Comparison of ENCODE assay signal across 13 cellular contexts in genomic region chr7:126659124-126659523, GRCh38.
A peak's percentile ranks its signal among the peaks of the same experiment; 100 is the strongest.
DNase-seq lines count a peak whose midpoint lies in the region; ATAC-seq and TF ChIP-seq lines count a peak whose summit lies in the region.
"Had no signal": no experiment of that assay in that cellular context is flagged by ENCODE, and none has a peak within 500 bp of the region (broad histone marks: within the 10 kb centered on the region; RNA-seq: fewer than 3 reads in every experiment).

No MANE protein-coding gene starts in this region.

- intact Hi-C loops in prostate gland (cut with DNase I): no loop called here

- WGBS in prostate gland: 83% methylated on average over 3 of the region's 3 CpGs

- DNase-seq in MV-4-11 (lab: John Stamatoyannopoulos, UW) (peak; percentile 53), prostate gland (ENCODE audit: low spot score) (no peak), NCI-H1092 treated with DMSO at 0.1 percent for 48 hours (lab: John Stamatoyannopoulos, UW) (no peak), NCI-H1694 treated with DMSO at 0.1 percent for 48 hours (lab: John Stamatoyannopoulos, UW) (no peak), ecto neural progenitor cell (ENCODE audit: low spot score) (no peak)
- DNase-seq: activated CD4-positive, CD25-positive, alpha-beta regulatory T cell; activated naive CD4-positive, alpha-beta T cell treated with anti-CD3 and anti-CD28 coated beads, Interleukin-2, amount 50 U/mL, for 16 hours; CD4-positive, CD25-positive, alpha-beta regulatory T cell; left ventricle myocardium inferior had no signal

- no peak overlapping the region for H3K27ac ChIP-seq in prostate gland
- H3K27ac ChIP-seq: left ventricle myocardium inferior, tibial nerve had no signal

- TF ChIP-seq CTCF in prostate gland (IDR thresholded peaks at IDR 0.05): no peak

- no peak for TF ChIP-seq POLR2A in prostate gland (IDR thresholded peaks at IDR 0.05)

- no peaks in the 10 kb centered on the region for H3K4me1 ChIP-seq in prostate gland (replicated peaks)
- H3K4me1 ChIP-seq: left ventricle myocardium inferior, tibial nerve had no signal

- no peaks in the 10 kb centered on the region for H3K36me3 ChIP-seq in prostate gland
- H3K36me3 ChIP-seq: left ventricle myocardium inferior, tibial nerve had no signal

- peak; percentile 77 for ATAC-seq in GM18517 (IDR thresholded peaks at IDR 0.05; ENCODE audit: unreplicated experiment)
- ATAC-seq in GM21390 (IDR thresholded peaks at IDR 0.05; ENCODE audit: unreplicated experiment): peak; percentile 83
- ATAC-seq in HG03025 (IDR thresholded peaks at IDR 0.05; ENCODE audit: low FRiP score, unreplicated experiment): peak; percentile 63

- H3K9me3 ChIP-seq in prostate gland: no peaks in the 10 kb centered on the region
- H3K9me3 ChIP-seq: left ventricle myocardium inferior, tibial nerve had no signal

- H3K27me3 ChIP-seq in prostate gland (replicated peaks; ENCODE audit: insufficient read depth): no peaks in the 10 kb centered on the region
- H3K27me3 ChIP-seq: tibial nerve had no signal

- H3K4me3 ChIP-seq in prostate gland: no peak overlapping the region
- H3K4me3 ChIP-seq: left ventricle myocardium inferior, tibial nerve had no signal
